In the genomic region with DNA sequence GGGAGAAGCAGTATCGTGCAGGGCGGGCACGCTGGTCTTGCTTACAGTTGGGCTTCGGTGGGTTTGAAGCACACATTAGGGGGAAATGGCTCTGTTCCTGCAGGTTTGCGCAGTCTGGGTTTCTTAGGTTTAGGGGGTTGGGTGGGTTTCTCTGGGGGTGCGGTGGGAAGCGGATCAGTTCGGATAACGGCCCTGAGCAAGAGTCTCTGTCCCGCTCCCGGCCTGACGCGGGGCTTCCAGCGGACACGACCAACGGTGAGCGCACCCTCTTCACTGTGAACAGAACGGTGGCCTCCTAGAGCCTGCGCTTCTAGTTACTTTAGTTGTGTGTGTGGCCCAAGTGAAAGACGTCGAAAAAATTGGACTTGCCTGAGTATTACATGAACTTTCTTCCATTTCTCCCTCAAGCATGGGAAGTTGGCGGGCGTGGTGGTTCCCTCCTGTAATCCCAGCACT, we compare ENCODE assay signal across 1 cellular context.
TF ChIP-seq lines count a peak whose summit lies in the region.

No MANE protein-coding gene starts in this region.

TF ChIP-seq in HepG2, 621 proteins besides CTCF, POLR2A, EP300 and RAD21 (continued from another document and continues in another):
- peak; percentile 2; the same call in 1 of the 2 replicates for TF ChIP-seq REPIN1 (CRISPR knock-in tag; IDR thresholded peaks at IDR 0.05; ENCODE audit: borderline replicate concordance, low read depth)
- 0 out of 2 replicates have a peak, but pooled peaks have one; percentile 56 for TF ChIP-seq ZC3H4 (CRISPR knock-in tag; IDR thresholded peaks at IDR 0.05; ENCODE audit: borderline replicate concordance)
- TF ChIP-seq HOXA9 (CRISPR knock-in tag; IDR thresholded peaks at IDR 0.05; ENCODE audit: borderline replicate concordance), result 0 out of 2 replicates have a peak, but pooled peaks have one; percentile 34
- no peak for TF ChIP-seq MAF1 (CRISPR knock-in tag; IDR thresholded peaks at IDR 0.05; ENCODE audit: borderline replicate concordance)
- no peak for TF ChIP-seq RBM22 (optimal IDR thresholded peaks at IDR 0.05; ENCODE audit: low read length)
- TF ChIP-seq NFATC3 (CRISPR knock-in tag; IDR thresholded peaks at IDR 0.05), result 0 out of 2 replicates have a peak, but pooled peaks have one; percentile 9
- TF ChIP-seq ZKSCAN5 (CRISPR knock-in tag; IDR thresholded peaks at IDR 0.05), result no peak
- TF ChIP-seq, protein P1, sequence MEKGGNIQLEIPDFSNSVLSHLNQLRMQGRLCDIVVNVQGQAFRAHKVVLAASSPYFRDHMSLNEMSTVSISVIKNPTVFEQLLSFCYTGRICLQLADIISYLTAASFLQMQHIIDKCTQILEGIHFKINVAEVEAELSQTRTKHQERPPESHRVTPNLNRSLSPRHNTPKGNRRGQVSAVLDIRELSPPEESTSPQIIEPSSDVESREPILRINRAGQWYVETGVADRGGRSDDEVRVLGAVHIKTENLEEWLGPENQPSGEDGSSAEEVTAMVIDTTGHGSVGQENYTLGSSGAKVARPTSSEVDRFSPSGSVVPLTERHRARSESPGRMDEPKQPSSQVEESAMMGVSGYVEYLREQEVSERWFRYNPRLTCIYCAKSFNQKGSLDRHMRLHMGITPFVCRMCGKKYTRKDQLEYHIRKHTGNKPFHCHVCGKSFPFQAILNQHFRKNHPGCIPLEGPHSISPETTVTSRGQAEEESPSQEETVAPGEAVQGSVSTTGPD (CRISPR knock-in tag; IDR thresholded peaks at IDR 0.05), result no peak
- TF ChIP-seq STAT5B (CRISPR knock-in tag; IDR thresholded peaks at IDR 0.05), result no peak
- no peak for TF ChIP-seq AGO2 (optimal IDR thresholded peaks at IDR 0.05; ENCODE audit: low read depth, low read length)
- TF ChIP-seq, protein P2, sequence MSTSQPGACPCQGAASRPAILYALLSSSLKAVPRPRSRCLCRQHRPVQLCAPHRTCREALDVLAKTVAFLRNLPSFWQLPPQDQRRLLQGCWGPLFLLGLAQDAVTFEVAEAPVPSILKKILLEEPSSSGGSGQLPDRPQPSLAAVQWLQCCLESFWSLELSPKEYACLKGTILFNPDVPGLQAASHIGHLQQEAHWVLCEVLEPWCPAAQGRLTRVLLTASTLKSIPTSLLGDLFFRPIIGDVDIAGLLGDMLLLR (CRISPR knock-in tag; IDR thresholded peaks at IDR 0.05), result 0 out of 2 replicates have a peak, but pooled peaks have one; percentile 12
- no peak for TF ChIP-seq ZNF552 (CRISPR knock-in tag; IDR thresholded peaks at IDR 0.05; ENCODE audit: borderline replicate concordance)
- TF ChIP-seq, protein P3, sequence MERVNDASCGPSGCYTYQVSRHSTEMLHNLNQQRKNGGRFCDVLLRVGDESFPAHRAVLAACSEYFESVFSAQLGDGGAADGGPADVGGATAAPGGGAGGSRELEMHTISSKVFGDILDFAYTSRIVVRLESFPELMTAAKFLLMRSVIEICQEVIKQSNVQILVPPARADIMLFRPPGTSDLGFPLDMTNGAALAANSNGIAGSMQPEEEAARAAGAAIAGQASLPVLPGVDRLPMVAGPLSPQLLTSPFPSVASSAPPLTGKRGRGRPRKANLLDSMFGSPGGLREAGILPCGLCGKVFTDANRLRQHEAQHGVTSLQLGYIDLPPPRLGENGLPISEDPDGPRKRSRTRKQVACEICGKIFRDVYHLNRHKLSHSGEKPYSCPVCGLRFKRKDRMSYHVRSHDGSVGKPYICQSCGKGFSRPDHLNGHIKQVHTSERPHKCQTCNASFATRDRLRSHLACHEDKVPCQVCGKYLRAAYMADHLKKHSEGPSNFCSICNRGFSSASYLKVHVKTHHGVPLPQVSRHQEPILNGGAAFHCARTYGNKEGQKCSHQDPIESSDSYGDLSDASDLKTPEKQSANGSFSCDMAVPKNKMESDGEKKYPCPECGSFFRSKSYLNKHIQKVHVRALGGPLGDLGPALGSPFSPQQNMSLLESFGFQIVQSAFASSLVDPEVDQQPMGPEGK (CRISPR knock-in tag; IDR thresholded peaks at IDR 0.05), result no peak
- peak; percentile 5 for TF ChIP-seq TBL1XR1 (IDR thresholded peaks at IDR 0.05; ENCODE audit: borderline replicate concordance, low read length, partially characterized antibody)
- 0 out of 2 replicates have a peak, but pooled peaks have one; percentile 62 for TF ChIP-seq ZBTB38 (CRISPR knock-in tag; IDR thresholded peaks at IDR 0.05)
- TF ChIP-seq, protein P4, sequence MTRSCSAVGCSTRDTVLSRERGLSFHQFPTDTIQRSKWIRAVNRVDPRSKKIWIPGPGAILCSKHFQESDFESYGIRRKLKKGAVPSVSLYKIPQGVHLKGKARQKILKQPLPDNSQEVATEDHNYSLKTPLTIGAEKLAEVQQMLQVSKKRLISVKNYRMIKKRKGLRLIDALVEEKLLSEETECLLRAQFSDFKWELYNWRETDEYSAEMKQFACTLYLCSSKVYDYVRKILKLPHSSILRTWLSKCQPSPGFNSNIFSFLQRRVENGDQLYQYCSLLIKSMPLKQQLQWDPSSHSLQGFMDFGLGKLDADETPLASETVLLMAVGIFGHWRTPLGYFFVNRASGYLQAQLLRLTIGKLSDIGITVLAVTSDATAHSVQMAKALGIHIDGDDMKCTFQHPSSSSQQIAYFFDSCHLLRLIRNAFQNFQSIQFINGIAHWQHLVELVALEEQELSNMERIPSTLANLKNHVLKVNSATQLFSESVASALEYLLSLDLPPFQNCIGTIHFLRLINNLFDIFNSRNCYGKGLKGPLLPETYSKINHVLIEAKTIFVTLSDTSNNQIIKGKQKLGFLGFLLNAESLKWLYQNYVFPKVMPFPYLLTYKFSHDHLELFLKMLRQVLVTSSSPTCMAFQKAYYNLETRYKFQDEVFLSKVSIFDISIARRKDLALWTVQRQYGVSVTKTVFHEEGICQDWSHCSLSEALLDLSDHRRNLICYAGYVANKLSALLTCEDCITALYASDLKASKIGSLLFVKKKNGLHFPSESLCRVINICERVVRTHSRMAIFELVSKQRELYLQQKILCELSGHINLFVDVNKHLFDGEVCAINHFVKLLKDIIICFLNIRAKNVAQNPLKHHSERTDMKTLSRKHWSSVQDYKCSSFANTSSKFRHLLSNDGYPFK (CRISPR knock-in tag; IDR thresholded peaks at IDR 0.05; ENCODE audit: borderline replicate concordance), result no peak
- TF ChIP-seq ATF7-NPFF (CRISPR knock-in tag; IDR thresholded peaks at IDR 0.05; ENCODE audit: low read depth), result peak; percentile 11; the same call in 1 of the 2 replicates
- no peak for TF ChIP-seq ATM (IDR thresholded peaks at IDR 0.05; ENCODE audit: borderline replicate concordance)
- TF ChIP-seq, protein P5, sequence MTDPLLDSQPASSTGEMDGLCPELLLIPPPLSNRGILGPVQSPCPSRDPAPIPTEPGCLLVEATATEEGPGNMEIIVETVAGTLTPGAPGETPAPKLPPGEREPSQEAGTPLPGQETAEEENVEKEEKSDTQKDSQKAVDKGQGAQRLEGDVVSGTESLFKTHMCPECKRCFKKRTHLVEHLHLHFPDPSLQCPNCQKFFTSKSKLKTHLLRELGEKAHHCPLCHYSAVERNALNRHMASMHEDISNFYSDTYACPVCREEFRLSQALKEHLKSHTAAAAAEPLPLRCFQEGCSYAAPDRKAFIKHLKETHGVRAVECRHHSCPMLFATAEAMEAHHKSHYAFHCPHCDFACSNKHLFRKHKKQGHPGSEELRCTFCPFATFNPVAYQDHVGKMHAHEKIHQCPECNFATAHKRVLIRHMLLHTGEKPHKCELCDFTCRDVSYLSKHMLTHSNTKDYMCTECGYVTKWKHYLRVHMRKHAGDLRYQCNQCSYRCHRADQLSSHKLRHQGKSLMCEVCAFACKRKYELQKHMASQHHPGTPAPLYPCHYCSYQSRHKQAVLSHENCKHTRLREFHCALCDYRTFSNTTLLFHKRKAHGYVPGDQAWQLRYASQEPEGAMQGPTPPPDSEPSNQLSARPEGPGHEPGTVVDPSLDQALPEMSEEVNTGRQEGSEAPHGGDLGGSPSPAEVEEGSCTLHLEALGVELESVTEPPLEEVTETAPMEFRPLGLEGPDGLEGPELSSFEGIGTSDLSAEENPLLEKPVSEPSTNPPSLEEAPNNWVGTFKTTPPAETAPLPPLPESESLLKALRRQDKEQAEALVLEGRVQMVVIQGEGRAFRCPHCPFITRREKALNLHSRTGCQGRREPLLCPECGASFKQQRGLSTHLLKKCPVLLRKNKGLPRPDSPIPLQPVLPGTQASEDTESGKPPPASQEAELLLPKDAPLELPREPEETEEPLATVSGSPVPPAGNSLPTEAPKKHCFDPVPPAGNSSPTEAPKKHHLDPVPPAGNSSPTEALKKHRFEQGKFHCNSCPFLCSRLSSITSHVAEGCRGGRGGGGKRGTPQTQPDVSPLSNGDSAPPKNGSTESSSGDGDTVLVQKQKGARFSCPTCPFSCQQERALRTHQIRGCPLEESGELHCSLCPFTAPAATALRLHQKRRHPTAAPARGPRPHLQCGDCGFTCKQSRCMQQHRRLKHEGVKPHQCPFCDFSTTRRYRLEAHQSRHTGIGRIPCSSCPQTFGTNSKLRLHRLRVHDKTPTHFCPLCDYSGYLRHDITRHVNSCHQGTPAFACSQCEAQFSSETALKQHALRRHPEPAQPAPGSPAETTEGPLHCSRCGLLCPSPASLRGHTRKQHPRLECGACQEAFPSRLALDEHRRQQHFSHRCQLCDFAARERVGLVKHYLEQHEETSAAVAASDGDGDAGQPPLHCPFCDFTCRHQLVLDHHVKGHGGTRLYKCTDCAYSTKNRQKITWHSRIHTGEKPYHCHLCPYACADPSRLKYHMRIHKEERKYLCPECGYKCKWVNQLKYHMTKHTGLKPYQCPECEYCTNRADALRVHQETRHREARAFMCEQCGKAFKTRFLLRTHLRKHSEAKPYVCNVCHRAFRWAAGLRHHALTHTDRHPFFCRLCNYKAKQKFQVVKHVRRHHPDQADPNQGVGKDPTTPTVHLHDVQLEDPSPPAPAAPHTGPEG (CRISPR knock-in tag; IDR thresholded peaks at IDR 0.05), result no peak
- TF ChIP-seq ZNF350 (CRISPR knock-in tag; IDR thresholded peaks at IDR 0.05; ENCODE audit: borderline replicate concordance, low read depth), result peak; percentile 15; the same call in 1 of the 2 replicates
- TF ChIP-seq, protein P6, sequence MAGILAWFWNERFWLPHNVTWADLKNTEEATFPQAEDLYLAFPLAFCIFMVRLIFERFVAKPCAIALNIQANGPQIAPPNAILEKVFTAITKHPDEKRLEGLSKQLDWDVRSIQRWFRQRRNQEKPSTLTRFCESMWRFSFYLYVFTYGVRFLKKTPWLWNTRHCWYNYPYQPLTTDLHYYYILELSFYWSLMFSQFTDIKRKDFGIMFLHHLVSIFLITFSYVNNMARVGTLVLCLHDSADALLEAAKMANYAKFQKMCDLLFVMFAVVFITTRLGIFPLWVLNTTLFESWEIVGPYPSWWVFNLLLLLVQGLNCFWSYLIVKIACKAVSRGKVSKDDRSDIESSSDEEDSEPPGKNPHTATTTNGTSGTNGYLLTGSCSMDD (CRISPR knock-in tag; IDR thresholded peaks at IDR 0.05), result no peak
- no peak for TF ChIP-seq GTF3A (CRISPR knock-in tag; conservative IDR thresholded peaks at IDR 0.05)
- TF ChIP-seq ZC3H13 (CRISPR knock-in tag; IDR thresholded peaks at IDR 0.05), result 0 out of 2 replicates have a peak, but pooled peaks have one; percentile 57
- no peak for TF ChIP-seq ZNF530 (CRISPR knock-in tag; IDR thresholded peaks at IDR 0.05; ENCODE audit: low read depth)
- no peak for TF ChIP-seq RBM39 (IDR thresholded peaks at IDR 0.05; ENCODE audit: low read depth, low read length, poor library complexity, severe bottlenecking)
- no peak for TF ChIP-seq YEATS4 (CRISPR knock-in tag; IDR thresholded peaks at IDR 0.05; ENCODE audit: borderline replicate concordance)
- TF ChIP-seq CC2D1A (CRISPR knock-in tag; IDR thresholded peaks at IDR 0.05), result peak; percentile 92; the same call in 1 of the 2 replicates
- 0 out of 2 replicates have a peak, but pooled peaks have one; percentile 2 for TF ChIP-seq PCBP1 (IDR thresholded peaks at IDR 0.05; ENCODE audit: borderline replicate concordance, low read depth, low read length)
- no peak for TF ChIP-seq ZNF7 (CRISPR knock-in tag; IDR thresholded peaks at IDR 0.05)
- TF ChIP-seq NR3C1 (CRISPR knock-in tag; IDR thresholded peaks at IDR 0.05), result no peak
- TF ChIP-seq, protein P7, sequence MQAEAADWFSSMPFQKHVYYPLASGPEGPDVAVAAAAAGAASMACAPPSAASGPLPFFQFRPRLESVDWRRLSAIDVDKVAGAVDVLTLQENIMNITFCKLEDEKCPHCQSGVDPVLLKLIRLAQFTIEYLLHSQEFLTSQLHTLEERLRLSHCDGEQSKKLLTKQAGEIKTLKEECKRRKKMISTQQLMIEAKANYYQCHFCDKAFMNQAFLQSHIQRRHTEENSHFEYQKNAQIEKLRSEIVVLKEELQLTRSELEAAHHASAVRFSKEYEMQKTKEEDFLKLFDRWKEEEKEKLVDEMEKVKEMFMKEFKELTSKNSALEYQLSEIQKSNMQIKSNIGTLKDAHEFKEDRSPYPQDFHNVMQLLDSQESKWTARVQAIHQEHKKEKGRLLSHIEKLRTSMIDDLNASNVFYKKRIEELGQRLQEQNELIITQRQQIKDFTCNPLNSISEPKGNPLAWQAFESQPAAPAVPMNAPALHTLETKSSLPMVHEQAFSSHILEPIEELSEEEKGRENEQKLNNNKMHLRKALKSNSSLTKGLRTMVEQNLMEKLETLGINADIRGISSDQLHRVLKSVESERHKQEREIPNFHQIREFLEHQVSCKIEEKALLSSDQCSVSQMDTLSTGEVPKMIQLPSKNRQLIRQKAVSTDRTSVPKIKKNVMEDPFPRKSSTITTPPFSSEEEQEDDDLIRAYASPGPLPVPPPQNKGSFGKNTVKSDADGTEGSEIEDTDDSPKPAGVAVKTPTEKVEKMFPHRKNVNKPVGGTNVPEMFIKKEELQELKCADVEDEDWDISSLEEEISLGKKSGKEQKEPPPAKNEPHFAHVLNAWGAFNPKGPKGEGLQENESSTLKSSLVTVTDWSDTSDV (CRISPR knock-in tag; IDR thresholded peaks at IDR 0.05), result no peak
- no peak for TF ChIP-seq ZNF234 (CRISPR knock-in tag; conservative IDR thresholded peaks at IDR 0.05)
- TF ChIP-seq, protein P8, sequence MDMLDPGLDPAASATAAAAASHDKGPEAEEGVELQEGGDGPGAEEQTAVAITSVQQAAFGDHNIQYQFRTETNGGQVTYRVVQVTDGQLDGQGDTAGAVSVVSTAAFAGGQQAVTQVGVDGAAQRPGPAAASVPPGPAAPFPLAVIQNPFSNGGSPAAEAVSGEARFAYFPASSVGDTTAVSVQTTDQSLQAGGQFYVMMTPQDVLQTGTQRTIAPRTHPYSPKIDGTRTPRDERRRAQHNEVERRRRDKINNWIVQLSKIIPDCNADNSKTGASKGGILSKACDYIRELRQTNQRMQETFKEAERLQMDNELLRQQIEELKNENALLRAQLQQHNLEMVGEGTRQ (IDR thresholded peaks at IDR 0.05; ENCODE audit: low read depth, low read length), result no peak
- TF ChIP-seq, protein P8 (CRISPR knock-in tag; IDR thresholded peaks at IDR 0.05; ENCODE audit: borderline replicate concordance), result no peak
- no peak for TF ChIP-seq SSRP1 (CRISPR knock-in tag; IDR thresholded peaks at IDR 0.05)
- no peak for TF ChIP-seq MZF1 (CRISPR knock-in tag; IDR thresholded peaks at IDR 0.05; ENCODE audit: borderline replicate concordance)
- no peak for TF ChIP-seq FLYWCH1 (CRISPR knock-in tag; IDR thresholded peaks at IDR 0.05)
- TF ChIP-seq, protein P9, sequence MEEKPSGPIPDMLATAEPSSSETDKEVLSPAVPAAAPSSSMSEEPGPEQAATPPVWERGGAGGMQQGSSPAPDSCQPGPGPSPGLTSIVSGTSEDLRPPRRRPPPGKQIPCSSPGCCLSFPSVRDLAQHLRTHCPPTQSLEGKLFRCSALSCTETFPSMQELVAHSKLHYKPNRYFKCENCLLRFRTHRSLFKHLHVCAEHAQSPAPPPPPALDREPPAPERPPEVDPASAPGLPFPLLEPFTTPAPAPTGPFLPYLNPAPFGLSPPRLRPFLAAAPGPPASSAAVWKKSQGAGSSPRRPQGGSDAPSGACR (CRISPR knock-in tag; IDR thresholded peaks at IDR 0.05), result no peak
- no peak for TF ChIP-seq SMC3 (IDR thresholded peaks at IDR 0.05; ENCODE audit: low read length)
- TF ChIP-seq NBN (conservative IDR thresholded peaks at IDR 0.05), result no peak
